In the genomic region with DNA sequence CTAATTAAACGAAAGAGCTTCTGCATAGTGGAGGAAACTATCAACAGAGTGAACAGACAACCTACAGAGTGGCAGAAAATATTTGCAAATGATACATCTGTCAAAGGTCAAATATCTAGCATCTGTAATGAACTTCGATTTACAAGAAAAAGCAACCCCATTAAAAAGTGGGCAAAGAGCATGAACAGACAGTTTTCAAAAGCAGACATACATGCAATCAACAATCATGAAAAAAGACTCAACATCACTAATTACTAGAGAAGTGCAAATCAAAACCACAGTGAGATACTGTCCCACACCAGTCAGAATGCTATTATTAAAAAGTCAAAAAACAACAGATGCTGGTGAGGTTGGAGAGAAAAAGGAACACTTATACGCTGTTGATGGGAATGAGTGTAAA, we compare ENCODE assay signal across 27 cellular contexts.
"Had no signal": no experiment of that assay in that cellular context is flagged by ENCODE, and none has a peak within 500 bp of the region (broad histone marks: within the 10 kb centered on the region; RNA-seq: fewer than 3 reads in every experiment).

No MANE protein-coding gene starts in this region.

- H3K27ac ChIP-seq: stomach, suprapubic skin, testis, thoracic aorta, thyroid gland, tibial artery, tibial nerve, transverse colon, upper lobe of left lung, upper lobe of right lung, uterus, vagina had no signal

- DNase-seq: stimulated activated CD4-positive, alpha-beta T cell treated with anti-CD3 and anti-CD28 coated beads, Interleukin-2, amount 100 ng/mL, for 48 hours; stimulated activated CD4-positive, alpha-beta T cell treated with anti-CD3 and anti-CD28 coated beads, Interleukin-4, amount 100 ng/mL, for 1 hour; stimulated activated CD4-positive, alpha-beta T cell treated with anti-CD3 and anti-CD28 coated beads, Interleukin-4, amount 100 ng/mL, for 24 hours; stimulated activated CD4-positive, alpha-beta T cell treated with anti-CD3 and anti-CD28 coated beads, Interleukin-4, amount 100 ng/mL, for 4 hours; stimulated activated CD8-positive, alpha-beta memory T cell treated with anti-CD3 and anti-CD28 coated beads, Interleukin-4, amount 100 ng/mL, for 48 hours; stimulated activated naive B cell treated with anti-CD40 and anti-IgM and Interleukin-4, amounts not matched to agents 10 μg/mL and 1 μg/mL and 100 μg/mL, for 72 hours; stimulated activated naive CD4-positive, alpha-beta T cell; stimulated activated naive CD4-positive, alpha-beta T cell treated with Interleukin-2 at 50 U/mL for 16 hours; stimulated activated naive CD8-positive, alpha-beta T cell treated with anti-CD3 and anti-CD28 coated beads, Interleukin-15, amount 100 ng/mL, for 72 hours; stimulated activated naive CD8-positive, alpha-beta T cell treated with anti-CD3 and anti-CD28 coated beads, Interleukin-15, Interleukin-2, amounts not matched to agents 100 U/mL and 50 U/mL, for 24 hours; stomach; substantia nigra; testis; thyroid gland; tibial artery; transverse colon; trophoblast cell; upper lobe of left lung; upper lobe of right lung; uterus had no signal

- FAIRE-seq: urothelium cell line had no signal

- H3K27me3 ChIP-seq: stomach, suprapubic skin, testis, thyroid gland, tibial artery, tibial nerve, transverse colon, upper lobe of left lung, upper lobe of right lung, uterus, vagina had no signal

- H3K4me3 ChIP-seq: stomach, suprapubic skin, testis, thoracic aorta, thyroid gland, tibial artery, tibial nerve, transverse colon, upper lobe of left lung, upper lobe of right lung, uterus, vagina had no signal

- ATAC-seq: stimulated activated effector memory CD8-positive, alpha-beta T cell treated with anti-CD3 and anti-CD28 coated beads, Interleukin-12 subunit alpha, Interleukin-12 subunit beta, amount 100 ng/mL, for 72 hours; stimulated activated memory B cell treated with anti-CD40 and anti-IgM and Interleukin-4, amounts not matched to agents 10 μg/mL and 1 μg/mL and 100 μg/mL, for 72 hours; stimulated activated naive B cell treated with anti-CD40 and anti-IgM and Interleukin-4, amounts not matched to agents 10 μg/mL and 1 μg/mL and 100 μg/mL, for 72 hours; stimulated activated naive CD8-positive, alpha-beta T cell treated with anti-CD3 and anti-CD28 coated beads, Interleukin-15, amount 100 ng/mL, for 72 hours; stimulated activated naive CD8-positive, alpha-beta T cell treated with anti-CD3 and anti-CD28 coated beads, Interleukin-15, Interleukin-2, amounts not matched to agents 100 U/mL and 50 U/mL, for 24 hours; upper lobe of right lung had no signal

- H3K36me3 ChIP-seq: stomach, suprapubic skin, thoracic aorta, thyroid gland, tibial artery, tibial nerve, transverse colon, upper lobe of left lung, upper lobe of right lung, uterus, vagina had no signal

- H3K4me1 ChIP-seq: suprapubic skin, testis, thyroid gland, tibial artery, tibial nerve, transverse colon, upper lobe of left lung, upper lobe of right lung, uterus had no signal

- H3K9me3 ChIP-seq: testis, thyroid gland, vagina had no signal
